11 cellular contexts compared by ENCODE assay signal in the genomic region with DNA sequence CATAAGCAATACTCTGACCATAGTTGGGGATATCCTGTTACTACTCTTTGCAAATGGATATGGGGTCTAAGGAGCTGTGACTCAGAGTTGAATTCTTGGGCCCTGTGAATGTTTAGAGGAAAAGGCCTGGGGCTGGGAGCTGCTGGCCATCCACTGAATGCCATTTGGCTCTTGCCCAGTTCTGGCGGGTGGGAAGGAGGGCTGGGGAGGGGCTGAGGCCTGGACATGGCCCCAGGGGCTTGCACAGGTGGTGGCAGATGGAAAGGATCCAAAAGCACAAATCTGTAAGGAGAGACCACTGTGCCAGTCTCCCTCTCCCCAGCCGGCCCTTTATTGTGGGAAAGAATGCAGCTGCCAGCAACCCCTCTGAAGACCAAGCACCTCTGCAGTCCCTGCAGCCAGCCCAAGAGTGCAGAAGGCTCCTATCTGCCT. TPM values are rescaled to one million over a fixed set of nuclear protein-coding genes. Genes with fewer than 3 reads are reported as not detected.
DNase-seq lines count a peak whose midpoint lies in the region; ATAC-seq, FAIRE-seq and TF ChIP-seq lines count a peak whose summit lies in the region.
"Had no signal": no experiment of that assay in that cellular context is flagged by ENCODE, and none has a peak within 500 bp of the region (broad histone marks: within the 10 kb centered on the region; RNA-seq: fewer than 3 reads in every experiment).

No MANE protein-coding gene starts in this region.

- TF ChIP-seq CTCF in AG04450 (IDR thresholded peaks at IDR 0.05; ENCODE audit: low read depth, low read length) (no peak), brain (conservative IDR thresholded peaks at IDR 0.05) (no peak), kidney (IDR thresholded peaks at IDR 0.05; ENCODE audit: borderline replicate concordance, extremely low read depth, insufficient read depth) (no peak)

- peak; percentile 59 for DNase-seq in AG04450 (ENCODE audit: low read depth, low spot score)
- DNase-seq in LHCN-M2 (ENCODE audit: low read depth): peak; percentile 94
- DNase-seq in mesenchymal stem cell: peak; percentile 86
- no peak for DNase-seq in kidney
- DNase-seq: NCI-H2029 had no signal

- CTCF ChIA-PET in AG04450 (lab: Charles Lee): interaction anchor here (3.6 to 22.8 kb wide), 2 partner anchors 12 to 208 kb away, joined by 23 to 593 read pairs; partner anchors contain the start of gene PLXNA2

- peak overlapping the region in 1 of 2 experiments; percentile 85 for H2BK12ac ChIP-seq in mesenchymal stem cell (ENCODE audit: low read length in 2 of 2)

- H3K27ac Mint-ChIP-seq in brain: peak overlapping the region; percentile 65 to 96 (median 81)

- H3K36me3 Mint-ChIP-seq in brain: peaks cover 25% of the 10 kb centered on the region

- H3K9ac ChIP-seq in mesenchymal stem cell (ENCODE audit: low read length) (no peak overlapping the region), kidney (ENCODE audit: low read length in 2 of 2) (no peak overlapping the region)

- peak overlapping the region in 1 of 2 experiments; percentile 28 for H3K18ac ChIP-seq in mesenchymal stem cell (ENCODE audit: low read depth in 1 of 2, low read length in 2 of 2)

- H2AFZ ChIP-seq in mesenchymal stem cell (ENCODE audit: low read depth, low read length): no peak overlapping the region

- H4K91ac ChIP-seq in mesenchymal stem cell (ENCODE audit: low read length): peak overlapping the region; percentile 4

- H4K8ac ChIP-seq in mesenchymal stem cell (ENCODE audit: low read length): peak overlapping the region; percentile 52

- no peak for ATAC-seq in HG03520 (IDR thresholded peaks at IDR 0.05; ENCODE audit: unreplicated experiment)
- ATAC-seq in GM18907 (IDR thresholded peaks at IDR 0.05; ENCODE audit: unreplicated experiment): no peak
- ATAC-seq in HG02870 (IDR thresholded peaks at IDR 0.05; ENCODE audit: unreplicated experiment): no peak

- H3K4me3 ChIP-seq in AG04450 (ENCODE audit: low read depth, low read length): no peak overlapping the region
- no peak overlapping the region for H3K4me3 ChIP-seq in mesenchymal stem cell (ENCODE audit: insufficient read depth in 1 of 2, low read depth in 1 of 2, low read length in 2 of 2)
- no peak overlapping the region for H3K4me3 ChIP-seq in kidney (ENCODE audit: low read length in 2 of 2)

- no peaks in the 10 kb centered on the region for H3K79me1 ChIP-seq in mesenchymal stem cell (replicated peaks; ENCODE audit: low read length, poor library complexity, severe bottlenecking)

- POLR2A ChIA-PET in AG04450 (lab: Yijun Ruan, JAX): interaction anchor here (1.0 to 1.4 kb wide), 2 partner anchors 59 to 210 kb away, joined by 3 to 7 read pairs; no protein-coding TSS in a partner anchor

- no peak overlapping the region for H2BK120ac ChIP-seq in mesenchymal stem cell (ENCODE audit: low read depth, low read length)

- intact Hi-C loops in kidney (cut with DNase I): loop anchor here (10.0 kb wide), 1 partner anchor 97 kb away; no protein-coding TSS in a partner anchor

- peaks cover 40% of the 10 kb centered on the region for H3K4me1 ChIP-seq in mesenchymal stem cell (ENCODE audit: control insufficient read depth, insufficient read depth, low read depth, low read length)
- peaks cover 10 to 13% of the 10 kb centered on the region in 2 donors for H3K4me1 ChIP-seq in kidney (ENCODE audit: control insufficient read depth in 1 of 2, insufficient read depth in 1 of 2, low read depth in 1 of 2, low read length in 2 of 2)

- no peak overlapping the region for H2BK15ac ChIP-seq in mesenchymal stem cell (ENCODE audit: low read depth, poor library complexity, severe bottlenecking)

- no peak for FAIRE-seq in kidney (lab: Jason Lieb, UNC)
- FAIRE-seq: endometrium, GM12891 had no signal

- H3K4me1 Mint-ChIP-seq in brain: peaks cover 100% of the 10 kb centered on the region

- H3K27me3 Mint-ChIP-seq in brain: peaks cover 11% of the 10 kb centered on the region

- H3K4me2 ChIP-seq in mesenchymal stem cell (ENCODE audit: low read length, poor library complexity, severe bottlenecking): no peak overlapping the region

- no peaks in the 10 kb centered on the region for H3K9me3 Mint-ChIP-seq in brain

- H3K9me3 ChIP-seq in AG04450 (ENCODE audit: control insufficient read depth, insufficient read depth, low read length): no peaks in the 10 kb centered on the region
- no peaks in the 10 kb centered on the region for H3K9me3 ChIP-seq in mesenchymal stem cell (ENCODE audit: control insufficient read depth, low read length)
- no peaks in the 10 kb centered on the region for H3K9me3 ChIP-seq in kidney (ENCODE audit: control insufficient read depth in 1 of 2, low read length in 2 of 2)

- WGBS in mesenchymal stem cell: 15% methylated on average over 2 of the region's 2 CpGs

- H3K4ac ChIP-seq in mesenchymal stem cell (ENCODE audit: low read depth in 1 of 2, low read length in 2 of 2): peak overlapping the region in 1 of 2 experiments; percentile 37

- H3K23ac ChIP-seq in mesenchymal stem cell (ENCODE audit: low read length in 2 of 2): no peak overlapping the region

- peak overlapping the region in 4 of 5 experiments; percentile 24 to 97 (median 48) for H3K4me3 Mint-ChIP-seq in brain

- H3K14ac ChIP-seq in mesenchymal stem cell (ENCODE audit: low read length in 2 of 2): no peak overlapping the region

- H2AK5ac ChIP-seq in mesenchymal stem cell (ENCODE audit: low read length, severe bottlenecking): no peak overlapping the region

- peaks cover under 1% of the 10 kb centered on the region for H3K27me3 ChIP-seq in AG04450 (ENCODE audit: control insufficient read depth, insufficient read depth, low read length)
- no peaks in the 10 kb centered on the region for H3K27me3 ChIP-seq in mesenchymal stem cell (ENCODE audit: control insufficient read depth in 1 of 2, insufficient read depth in 1 of 2, low read length in 2 of 2)

- peak overlapping the region; percentile 31 for H3K27ac ChIP-seq in AG04450 (ENCODE audit: low read depth, low read length)
- peak overlapping the region; percentile 74 for H3K27ac ChIP-seq in mesenchymal stem cell (ENCODE audit: low read length, poor library complexity, severe bottlenecking)
- H3K27ac ChIP-seq in kidney (ENCODE audit: low read depth in 2 of 2, low read length in 2 of 2): no peak overlapping the region

- H3K36me3 ChIP-seq in mesenchymal stem cell (ENCODE audit: control insufficient read depth in 1 of 2, insufficient read depth in 2 of 2, low read depth in 1 of 2, low read length in 2 of 2) (no peaks in the 10 kb centered on the region), kidney (ENCODE audit: control insufficient read depth in 1 of 2, insufficient read depth in 2 of 2, low read length in 2 of 2) (no peaks in the 10 kb centered on the region)

- no peak overlapping the region for H2BK5ac ChIP-seq in mesenchymal stem cell (ENCODE audit: low read depth, low read length, poor library complexity, severe bottlenecking)

RNA-seq across cellular contexts. Expression of gene PLXNA2, which starts 12.2 kb away (rescaled TPM):
- polyA plus RNA-seq in AG04450 (2011; rRNA removed) (0.10 and 0.16 TPM in 2 replicates), brain (ENCODE audit: insufficient read depth, low read depth, low replicate concordance) (5.7 TPM), kidney (ENCODE audit: insufficient read depth, low read depth, low replicate concordance) (2.4 TPM)
- 0.37 and 0.70 TPM in 2 replicates for polyA minus RNA-seq in AG04450 (2011; rRNA and poly(A)+ RNA removed)
- total RNA-seq in LHCN-M2 (2014; rRNA removed) (17.7 and 24.2 TPM in 2 replicates), kidney (27.9 TPM)
- 6.8 TPM for polyA plus RNA-seq in LHCN-M2 (2012)
- 4.6 TPM for polyA plus RNA-seq in mesenchymal stem cell (2013, experiment 1 of 2)
- 4.6 TPM for polyA plus RNA-seq in mesenchymal stem cell (2013, experiment 2 of 2)

Comparison
In these comparisons a context has a peak if more than half of its experiments do, and no peak if none do; other contexts are left out.
1. H3K27ac ChIP-seq: peak in AG04450 (single experiment) and mesenchymal stem cell (single experiment); none in kidney (0 of 2).